Comparison of ENCODE assay signal across 8 cellular contexts in the genomic region with DNA sequence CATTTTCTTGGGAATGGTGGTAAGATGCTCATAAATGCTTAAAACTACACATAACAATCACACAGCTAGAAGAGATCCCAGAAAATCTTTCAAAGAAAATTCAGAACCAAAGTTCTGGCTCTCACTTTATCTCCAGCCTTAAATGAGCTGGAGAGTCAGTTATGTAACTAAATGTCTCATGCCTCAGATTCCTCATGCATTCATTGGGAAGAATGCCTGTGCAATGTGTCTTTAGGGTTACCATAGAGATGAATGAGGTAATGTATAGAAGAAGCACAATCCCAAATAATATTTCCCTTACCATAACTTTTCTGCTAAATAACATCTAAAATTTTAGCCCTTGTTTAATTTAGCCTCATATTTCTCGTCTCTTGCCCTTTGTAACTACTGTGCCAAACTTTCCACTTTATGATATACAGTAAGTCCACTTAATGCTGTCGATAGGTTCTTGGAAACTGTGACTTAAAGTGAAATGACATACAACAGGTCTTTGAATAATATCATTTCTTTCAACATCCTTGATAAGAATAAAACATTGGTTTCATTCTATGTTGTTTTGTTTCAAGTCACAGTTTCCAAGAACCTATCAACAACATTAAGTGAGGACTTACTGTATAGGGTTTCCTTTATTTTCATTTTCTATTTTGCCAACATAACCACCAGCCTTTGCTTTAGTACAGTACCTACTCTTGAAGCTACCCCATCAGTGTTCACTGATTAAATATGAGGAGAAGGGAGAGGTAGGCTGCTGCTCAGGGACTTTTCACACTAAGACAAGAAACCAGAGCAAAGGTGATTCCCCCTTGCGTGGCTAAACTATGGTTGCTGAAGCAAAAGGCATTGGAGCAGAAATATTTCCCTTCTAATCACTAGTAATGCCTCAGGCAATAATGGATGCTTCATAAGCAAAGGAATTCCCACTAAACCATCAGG.
DNase-seq lines count a peak whose midpoint lies in the region; ATAC-seq and TF ChIP-seq lines count a peak whose summit lies in the region.

No MANE protein-coding gene starts in this region.

- H3K4me3 Mint-ChIP-seq in T-helper 1 cell treated with Interleukin-12 subunit alpha and Interleukin-12 subunit beta and Interleukin-4 antibody, amounts not matched to agents 30 μg/mL and 1 μg/mL, for 36 hours, result peak overlapping the region; percentile 55

- TF ChIP-seq CTCF in lower leg skin (IDR thresholded peaks at IDR 0.05), result no peak

- H3K27me3 Mint-ChIP-seq in T-helper 1 cell treated with Interleukin-12 subunit alpha and Interleukin-12 subunit beta and Interleukin-4 antibody, amounts not matched to agents 30 μg/mL and 1 μg/mL, for 36 hours (ENCODE audit: low read depth), result no peaks in the 10 kb centered on the region

- peaks cover 5% of the 10 kb centered on the region for H3K36me3 Mint-ChIP-seq in T-helper 1 cell treated with Interleukin-12 subunit alpha and Interleukin-12 subunit beta and Interleukin-4 antibody, amounts not matched to agents 30 μg/mL and 1 μg/mL, for 36 hours (ENCODE audit: low read depth)

- peaks cover 13% of the 10 kb centered on the region for H3K9me3 Mint-ChIP-seq in T-helper 1 cell treated with Interleukin-12 subunit alpha and Interleukin-12 subunit beta and Interleukin-4 antibody, amounts not matched to agents 30 μg/mL and 1 μg/mL, for 36 hours

- DNase-seq in EH (ENCODE audit: low read depth) (peak; percentile 83), iris pigment epithelial cell (ENCODE audit: low read depth) (peak; percentile 89), lower leg skin (ENCODE audit: low spot score in 2 of 2) (no peak), LoVo (ENCODE audit: low spot score) (no peak), caudate nucleus (lab: John Stamatoyannopoulos, UW) (no peak)

- H3K4me1 Mint-ChIP-seq in T-helper 1 cell treated with Interleukin-12 subunit alpha and Interleukin-12 subunit beta and Interleukin-4 antibody, amounts not matched to agents 30 μg/mL and 1 μg/mL, for 36 hours (ENCODE audit: low read depth), result peaks cover 61% of the 10 kb centered on the region

- 81 to 87% methylated on average over 3 of the region's 3 CpGs for WGBS in lower leg skin, 2 donors

- TF ChIP-seq POLR2A in lower leg skin (IDR thresholded peaks at IDR 0.05), result no peak

- peak overlapping the region; percentile 82 for H3K27ac Mint-ChIP-seq in T-helper 1 cell treated with Interleukin-12 subunit alpha and Interleukin-12 subunit beta and Interleukin-4 antibody, amounts not matched to agents 30 μg/mL and 1 μg/mL, for 36 hours

- H3K4me3 ChIP-seq in lower leg skin (ENCODE audit: low read depth, poor library complexity, severe bottlenecking), result no peak overlapping the region

- intact Hi-C loops in lower leg skin (cut with DNase I; ENCODE audit: low total_unique reads), result no loop called here

- no peak overlapping the region for H3K27ac ChIP-seq in caudate nucleus (ENCODE audit: low read depth, low read length)

- ATAC-seq in HG02588 (IDR thresholded peaks at IDR 0.05; ENCODE audit: unreplicated experiment), result peak; percentile 42
- ATAC-seq in esophagus mucosa, result no peak

Comparison
In these comparisons a context has a peak if more than half of its experiments do, and no peak if none do; other contexts are left out.
1. DNase-seq: peak in EH (single experiment) and iris pigment epithelial cell (single experiment); none in lower leg skin (0 of 2), LoVo (single experiment) and caudate nucleus (0 of 61).